In genomic region chr2:138550670-138551287, GRCh38 we compare ENCODE assay signal across 23 cellular contexts.
"Had no signal": no experiment of that assay in that cellular context is flagged by ENCODE, and none has a peak within 500 bp of the region (broad histone marks: within the 10 kb centered on the region; RNA-seq: fewer than 3 reads in every experiment).

No MANE protein-coding gene starts in this region.

- H3K36me3 ChIP-seq: right atrium auricular region had no signal

- H3K4me1 ChIP-seq: ascending aorta, foreskin keratinocyte, lower lobe of right lung, right atrium auricular region, testis had no signal

- ATAC-seq: esophagus mucosa; foreskin keratinocyte; heart left ventricle; left lobe of liver; lower lobe of right lung; pancreas; stimulated activated naive CD8-positive, alpha-beta T cell treated with anti-CD3 and anti-CD28 coated beads, Interleukin-15, Interleukin-2, amounts not matched to agents 100 U/mL and 50 U/mL, for 24 hours had no signal

- H3K27me3 ChIP-seq: ascending aorta, cardiac muscle cell, dorsolateral prefrontal cortex, foreskin keratinocyte, heart left ventricle, pancreas, right atrium auricular region, testis had no signal

- H3K4me3 ChIP-seq: ascending aorta, cardiac muscle cell, coronary artery, dorsolateral prefrontal cortex, heart left ventricle, lower lobe of right lung, pancreas, right atrium auricular region, testis had no signal

- H3K9me3 ChIP-seq: ascending aorta, heart left ventricle, lower lobe of right lung, pancreas, right atrium auricular region, testis had no signal

- H3K27me3 Mint-ChIP-seq: activated naive CD4-positive, alpha-beta T cell treated with anti-CD3 and anti-CD28 coated beads, Interleukin-2, amount 10 ng/mL, durations not matched to agents 7 days and 5 days; activated naive CD8-positive, alpha-beta T cell treated with anti-CD3 and anti-CD28 coated beads, Interleukin-2, amount 10 ng/mL, durations not matched to agents 7 days and 5 days; brain had no signal

- H3K27ac Mint-ChIP-seq: activated naive CD4-positive, alpha-beta T cell treated with anti-CD3 and anti-CD28 coated beads, Interleukin-2, amount 10 ng/mL, durations not matched to agents 7 days and 5 days; activated naive CD8-positive, alpha-beta T cell treated with anti-CD3 and anti-CD28 coated beads, Interleukin-2, amount 10 ng/mL, durations not matched to agents 7 days and 5 days had no signal

- H3K4me1 Mint-ChIP-seq: activated naive CD4-positive, alpha-beta T cell treated with anti-CD3 and anti-CD28 coated beads, Interleukin-2, amount 10 ng/mL, durations not matched to agents 7 days and 5 days; activated naive CD8-positive, alpha-beta T cell treated with anti-CD3 and anti-CD28 coated beads, Interleukin-2, amount 10 ng/mL, durations not matched to agents 7 days and 5 days had no signal

- H3K4me3 Mint-ChIP-seq: activated naive CD4-positive, alpha-beta T cell treated with anti-CD3 and anti-CD28 coated beads, Interleukin-2, amount 10 ng/mL, durations not matched to agents 7 days and 5 days; activated naive CD8-positive, alpha-beta T cell treated with anti-CD3 and anti-CD28 coated beads, Interleukin-2, amount 10 ng/mL, durations not matched to agents 7 days and 5 days; brain had no signal

- DNase-seq: activated CD4-positive, alpha-beta T cell treated with anti-CD3 and anti-CD28 coated beads for 4 hours; activated CD4-positive, alpha-beta T cell treated with anti-CD3 and anti-CD28 coated beads, Interleukin-2, amount 50 U/mL, for 4 hours; activated gamma-delta T cell; activated naive CD4-positive, alpha-beta T cell treated with anti-CD3 and anti-CD28 coated beads, Interleukin-2, amount 10 ng/mL, durations not matched to agents 7 days and 5 days; activated naive CD8-positive, alpha-beta T cell treated with anti-CD3 and anti-CD28 coated beads, Interleukin-2, amount 10 ng/mL, durations not matched to agents 7 days and 5 days; dorsolateral prefrontal cortex; foreskin keratinocyte; heart left ventricle; hypothalamus; lower lobe of right lung; pancreas; stimulated activated CD4-positive, alpha-beta T cell treated with anti-CD3 and anti-CD28 coated beads, Interleukin-15, amount 100 ng/mL, for 24 hours; stimulated activated CD4-positive, alpha-beta T cell treated with anti-CD3 and anti-CD28 coated beads, Interleukin-2, amount 100 ng/mL, for 24 hours; stimulated activated naive CD8-positive, alpha-beta T cell treated with anti-CD3 and anti-CD28 coated beads, Interleukin-15, Interleukin-2, amounts not matched to agents 100 U/mL and 50 U/mL, for 24 hours; testis; trophoblast cell had no signal

- H3K9me3 Mint-ChIP-seq: activated naive CD4-positive, alpha-beta T cell treated with anti-CD3 and anti-CD28 coated beads, Interleukin-2, amount 10 ng/mL, durations not matched to agents 7 days and 5 days; brain had no signal

- H3K27ac ChIP-seq: ascending aorta, cardiac muscle cell, coronary artery, dorsolateral prefrontal cortex, foreskin keratinocyte, heart left ventricle, lower lobe of right lung, pancreas, right atrium auricular region, testis had no signal
